18 cellular contexts compared by ENCODE assay signal in genomic region chr18:45104071-45104440, GRCh38.
DNase-seq lines count a peak whose midpoint lies in the region; ATAC-seq and TF ChIP-seq lines count a peak whose summit lies in the region.
"Had no signal": no experiment of that assay in that cellular context is flagged by ENCODE, and none has a peak within 500 bp of the region (broad histone marks: within the 10 kb centered on the region; RNA-seq: fewer than 3 reads in every experiment).

No MANE protein-coding gene starts in this region.

- H3K36me3 ChIP-seq in BLaER1: no peaks in the 10 kb centered on the region

- no peaks in the 10 kb centered on the region for H3K9me3 Mint-ChIP-seq in activated naive CD8-positive, alpha-beta T cell treated with anti-CD3 and anti-CD28 coated beads, Interleukin-2, amount 50 U/mL, for 24 hours
- H3K9me3 Mint-ChIP-seq: activated CD4-positive, alpha-beta T cell treated with anti-CD3 and anti-CD28 coated beads, Interleukin-2, amount 10 ng/mL, durations not matched to agents 7 days and 5 days; dendritic cell treated with granulocyte-macrophage colony-stimulating factor and Interleukin-4, amounts not matched to agents 40 ng/mL and 50 ng/mL, for 4 days had no signal

- peaks cover 12% of the 10 kb centered on the region for H3K9me3 ChIP-seq in BLaER1

- H3K9ac ChIP-seq in BLaER1: no peak overlapping the region
- H3K9ac ChIP-seq: GM23248, KMS-11, parathyroid adenoma had no signal

- no peak overlapping the region for H3K4me3 Mint-ChIP-seq in activated naive CD8-positive, alpha-beta T cell treated with anti-CD3 and anti-CD28 coated beads, Interleukin-2, amount 50 U/mL, for 24 hours
- H3K4me3 Mint-ChIP-seq: activated CD4-positive, alpha-beta T cell treated with anti-CD3 and anti-CD28 coated beads, Interleukin-2, amount 10 ng/mL, durations not matched to agents 7 days and 5 days; activated naive CD8-positive, alpha-beta T cell; dendritic cell treated with granulocyte-macrophage colony-stimulating factor and Interleukin-4, amounts not matched to agents 40 ng/mL and 50 ng/mL, for 4 days had no signal

- H3K27ac ChIP-seq in BLaER1: peak overlapping the region; percentile 86
- H3K27ac ChIP-seq: GM23248, KMS-11, parathyroid adenoma had no signal

- no peak for DNase-seq in GF-D8 (lab: John Stamatoyannopoulos, UW)
- DNase-seq in GM10248 (ENCODE audit: extremely low spot score): no peak
- DNase-seq in COR-L47 (lab: John Stamatoyannopoulos, UW): no peak
- DNase-seq in activated naive CD8-positive, alpha-beta T cell treated with anti-CD3 and anti-CD28 coated beads, Interleukin-2, amount 50 U/mL, for 24 hours: no peak
- DNase-seq: activated CD4-positive, alpha-beta T cell treated with anti-CD3 and anti-CD28 coated beads, Interleukin-2, amount 10 ng/mL, durations not matched to agents 7 days and 5 days; foreskin fibroblast; GM23248; NCI-H446 treated with DMSO at 0.1 percent for 48 hours had no signal

- no peaks in the 10 kb centered on the region for H3K36me3 Mint-ChIP-seq in activated naive CD8-positive, alpha-beta T cell treated with anti-CD3 and anti-CD28 coated beads, Interleukin-2, amount 50 U/mL, for 24 hours (ENCODE audit: low read depth)
- H3K36me3 Mint-ChIP-seq: activated naive CD8-positive, alpha-beta T cell had no signal

- ATAC-seq in GM19397 (IDR thresholded peaks at IDR 0.05; ENCODE audit: unreplicated experiment) (peak; percentile 30), HG02840 (IDR thresholded peaks at IDR 0.05; ENCODE audit: low FRiP score, unreplicated experiment) (peak; percentile 21), HG03565 (IDR thresholded peaks at IDR 0.05; ENCODE audit: unreplicated experiment) (peak; percentile 9)
- ATAC-seq in activated naive CD8-positive, alpha-beta T cell treated with anti-CD3 and anti-CD28 coated beads, Interleukin-2, amount 50 U/mL, for 24 hours: no peak
- ATAC-seq: left colon, SK-N-SH treated with all-trans-retinoic acid at 6 μM for 48 hours had no signal

- CTCF ChIA-PET in GM10248 (lab: Yijun Ruan, JAX): interaction anchor here (1.1 to 3.9 kb wide), 5 partner anchors 11 to 108 kb away, joined by 3 to 17 read pairs (median 6); no protein-coding TSS in a partner anchor

- POLR2A ChIA-PET in GM10248 (lab: Yijun Ruan, JAX): no interaction called here

- no peak for TF ChIP-seq CTCF in GM10248 (IDR thresholded peaks at IDR 0.05; ENCODE audit: control extremely low read depth, extremely low read depth, low read depth, missing control alignments)

- peaks cover 60% of the 10 kb centered on the region for H3K4me1 ChIP-seq in BLaER1
- H3K4me1 ChIP-seq: parathyroid adenoma had no signal

- no peak overlapping the region for H3K27ac Mint-ChIP-seq in activated naive CD8-positive, alpha-beta T cell treated with anti-CD3 and anti-CD28 coated beads, Interleukin-2, amount 50 U/mL, for 24 hours
- H3K27ac Mint-ChIP-seq: activated CD4-positive, alpha-beta T cell treated with anti-CD3 and anti-CD28 coated beads, Interleukin-2, amount 10 ng/mL, durations not matched to agents 7 days and 5 days; activated naive CD8-positive, alpha-beta T cell; dendritic cell treated with granulocyte-macrophage colony-stimulating factor and Interleukin-4, amounts not matched to agents 40 ng/mL and 50 ng/mL, for 4 days had no signal

- no peak overlapping the region for H3K4me3 ChIP-seq in BLaER1
- H3K4me3 ChIP-seq: GM23248 had no signal

- H4K20me1 ChIP-seq in BLaER1: no peaks in the 10 kb centered on the region

- H3K4me2 ChIP-seq in BLaER1: peak overlapping the region; percentile 73
- H3K4me2 ChIP-seq: KMS-11 had no signal

- H3K27me3 ChIP-seq in BLaER1: no peaks in the 10 kb centered on the region

- peaks cover 21% of the 10 kb centered on the region for H3K4me1 Mint-ChIP-seq in activated naive CD8-positive, alpha-beta T cell treated with anti-CD3 and anti-CD28 coated beads, Interleukin-2, amount 50 U/mL, for 24 hours

- no peaks in the 10 kb centered on the region for H3K27me3 Mint-ChIP-seq in activated naive CD8-positive, alpha-beta T cell treated with anti-CD3 and anti-CD28 coated beads, Interleukin-2, amount 50 U/mL, for 24 hours
- H3K27me3 Mint-ChIP-seq: activated CD4-positive, alpha-beta T cell treated with anti-CD3 and anti-CD28 coated beads, Interleukin-2, amount 10 ng/mL, durations not matched to agents 7 days and 5 days; dendritic cell treated with granulocyte-macrophage colony-stimulating factor and Interleukin-4, amounts not matched to agents 40 ng/mL and 50 ng/mL, for 4 days had no signal
